In the genomic region with DNA sequence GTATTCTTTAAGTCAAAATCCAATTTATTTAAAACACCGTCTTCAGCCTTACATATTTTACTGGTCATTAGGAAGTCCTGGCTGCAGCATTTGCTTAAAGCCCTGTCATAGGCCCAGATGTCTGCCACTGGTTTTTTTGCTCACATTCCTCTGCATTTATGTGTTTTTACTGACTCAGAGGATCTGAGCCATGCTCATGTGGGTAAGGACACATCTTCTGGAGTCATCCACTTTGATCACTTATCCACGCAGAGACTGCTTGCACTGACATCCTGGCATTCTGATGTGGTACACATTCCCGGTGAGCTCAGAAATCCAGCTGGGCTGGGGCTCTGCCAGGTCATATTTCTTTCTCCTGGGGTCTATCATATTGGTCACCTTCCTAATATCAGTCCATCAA, we compare ENCODE assay signal across 15 cellular contexts.
DNase-seq lines count a peak whose midpoint lies in the region; ATAC-seq and TF ChIP-seq lines count a peak whose summit lies in the region.
"Had no signal": no experiment of that assay in that cellular context is flagged by ENCODE, and none has a peak within 500 bp of the region (broad histone marks: within the 10 kb centered on the region; RNA-seq: fewer than 3 reads in every experiment).

No MANE protein-coding gene starts in this region.

- H3K27me3 ChIP-seq in fibroblast of lung (ENCODE audit: control insufficient read depth, insufficient read depth, low read length), result no peaks in the 10 kb centered on the region
- H3K27me3 ChIP-seq: esophagus squamous epithelium had no signal

- no peaks in the 10 kb centered on the region for H3K4me1 ChIP-seq in fibroblast of lung (ENCODE audit: control insufficient read depth, extremely low read depth, insufficient read depth, low read length)
- H3K4me1 ChIP-seq: esophagus squamous epithelium had no signal

- no peaks in the 10 kb centered on the region for H3K36me3 ChIP-seq in fibroblast of lung (ENCODE audit: control insufficient read depth, insufficient read depth, low read length)
- H3K36me3 ChIP-seq: esophagus squamous epithelium had no signal

- ATAC-seq in stimulated activated naive CD8-positive, alpha-beta T cell treated with anti-CD3 and anti-CD28 coated beads, Interleukin-15, Interleukin-2, amounts not matched to agents 100 U/mL and 50 U/mL, for 24 hours, result no peak
- ATAC-seq: GM12878; naive thymus-derived CD8-positive, alpha-beta T cell; WTC11 had no signal

- no peaks in the 10 kb centered on the region for H4K20me1 ChIP-seq in fibroblast of lung (ENCODE audit: control insufficient read depth, extremely low read depth, insufficient read depth, low read length)

- peak; percentile 59 for DNase-seq in EH (ENCODE audit: low read depth)
- DNase-seq in RKO (ENCODE audit: low spot score), result peak; percentile 99
- peak; percentile 53 to 89 for DNase-seq in fibroblast of lung (ENCODE audit: low read depth in 2 of 2)
- DNase-seq in renal cortical epithelial cell (ENCODE audit: low read depth), result peak; percentile 73
- DNase-seq in H4 (ENCODE audit: low spot score), result no peak
- DNase-seq in stimulated activated naive CD8-positive, alpha-beta T cell treated with anti-CD3 and anti-CD28 coated beads, Interleukin-15, Interleukin-2, amounts not matched to agents 100 U/mL and 50 U/mL, for 24 hours, result no peak
- DNase-seq in GM20000 (ENCODE audit: low spot score), result no peak
- DNase-seq: aorta; DND-41; esophagus squamous epithelium; GOT3; naive thymus-derived CD8-positive, alpha-beta T cell; NCI-H2029 had no signal

- H3K4me2 ChIP-seq in fibroblast of lung (ENCODE audit: extremely low read depth, insufficient read depth, low read length), result no peak overlapping the region

- TF ChIP-seq CTCF in fibroblast of lung (conservative IDR thresholded peaks at IDR 0.05 in 1 of 2, IDR thresholded peaks at IDR 0.05 in 1 of 2; ENCODE audit: low read depth in 1 of 2, low read length in 2 of 2), result no peak
- TF ChIP-seq CTCF in GM20000 (IDR thresholded peaks at IDR 0.05; ENCODE audit: extremely low read depth, missing control alignments), result no peak

- no peak overlapping the region for H3K9ac ChIP-seq in fibroblast of lung (ENCODE audit: insufficient read depth, low read length)

- H3K79me2 ChIP-seq in fibroblast of lung (ENCODE audit: control insufficient read depth, insufficient read depth, low read length), result no peaks in the 10 kb centered on the region

- no peak overlapping the region for H2AFZ ChIP-seq in fibroblast of lung (ENCODE audit: low read length)

- peak overlapping the region; percentile 39 for H3K27ac ChIP-seq in fibroblast of lung (ENCODE audit: insufficient read depth, low read length)
- H3K27ac ChIP-seq: esophagus squamous epithelium had no signal

- no peaks in the 10 kb centered on the region for H3K9me3 ChIP-seq in fibroblast of lung (ENCODE audit: control insufficient read depth, insufficient read depth, low read depth, low read length)
- H3K9me3 ChIP-seq: esophagus squamous epithelium had no signal

- no peak overlapping the region for H3K4me3 ChIP-seq in fibroblast of lung (replicated peaks in 1 of 4; ENCODE audit: control extremely low read depth in 1 of 4, insufficient read depth in 1 of 4, low read depth in 3 of 4, low read length in 4 of 4)
- H3K4me3 ChIP-seq: esophagus squamous epithelium, GM12878 had no signal

Comparison
In these comparisons a context has a peak if more than half of its experiments do, and no peak if none do; other contexts are left out.
1. DNase-seq: peak in EH (single experiment), RKO (single experiment), fibroblast of lung (2 of 2) and renal cortical epithelial cell (single experiment); none in H4 (single experiment), stimulated activated naive CD8-positive, alpha-beta T cell treated with anti-CD3 and anti-CD28 coated beads, Interleukin-15, Interleukin-2, amounts not matched to agents 100 U/mL and 50 U/mL, for 24 hours (single experiment) and GM20000 (single experiment).